8 cellular contexts compared by ENCODE assay signal in the genomic region with DNA sequence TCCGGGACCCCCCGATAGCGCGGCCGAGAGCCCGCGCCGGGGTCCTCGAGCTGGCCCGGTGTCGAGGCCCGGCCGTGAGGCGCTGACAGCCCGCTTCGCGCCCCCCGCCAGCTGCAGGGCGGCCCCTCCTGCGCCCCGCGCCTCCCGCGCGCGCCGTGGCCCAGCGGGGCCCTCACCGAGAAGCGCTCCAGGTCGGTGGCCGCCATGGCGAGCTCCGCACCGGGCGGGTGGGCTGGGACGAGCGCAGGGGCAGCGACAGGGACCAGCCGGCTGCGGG. TPM values are rescaled to one million over a fixed set of nuclear protein-coding genes. Genes with fewer than 3 reads are reported as not detected.
DNase-seq lines count a peak whose midpoint lies in the region; ATAC-seq and TF ChIP-seq lines count a peak whose summit lies in the region.

No MANE protein-coding gene starts in this region.

- POLR2A ChIA-PET in Panc1 (lab: Charles Lee), result interaction anchor here (0.7 kb wide), 1 partner anchor 20 kb away, joined by 6 read pairs; no protein-coding TSS in a partner anchor

- TF ChIP-seq POLR2A in gastrocnemius medialis (IDR thresholded peaks at IDR 0.05), result peak in 1 of 2 donors; percentile 13

- DNase-seq in Panc1 (ENCODE audit: low read depth, low spot score) (no peak), fibroblast of pulmonary artery (ENCODE audit: low read depth) (no peak), gastrocnemius medialis (no peak)
- DNase-seq in activated CD4-positive, alpha-beta T cell treated with anti-CD3 and anti-CD28 coated beads, Interleukin-2, amount 50 U/mL, for 48 hours, result no peak

- H3K36me3 ChIP-seq in Panc1 (ENCODE audit: control insufficient read depth, insufficient read depth, low read length) (no peaks in the 10 kb centered on the region), gastrocnemius medialis (no peaks in the 10 kb centered on the region)

- CTCF ChIA-PET in Panc1 (lab: Charles Lee), result no interaction called here

- peak overlapping the region; percentile 65 for H3K4me3 ChIP-seq in GM12875 (ENCODE audit: low read depth, low read length)
- H3K4me3 ChIP-seq in Panc1 (ENCODE audit: low read depth in 2 of 2, low read length in 2 of 2), result peak overlapping the region; percentile 53 to 60
- H3K4me3 ChIP-seq in fibroblast of pulmonary artery (replicated peaks; ENCODE audit: low read depth, low read length), result peak overlapping the region; percentile 72
- peak overlapping the region; percentile 73 to 90 (median 78) for H3K4me3 ChIP-seq in gastrocnemius medialis

- in situ Hi-C loops in Panc1 (cut with HindIII; ENCODE audit: low pct_unique_long_range_greater_than_20kb, low sequenced_read_pairs), result no loop called here
- in situ Hi-C loops in gastrocnemius medialis (cut with MboI; ENCODE audit: low sequenced_read_pairs in 4 of 4), result no loop called here

- BruUV-seq in Panc1 (replicated peaks; lab: Mats Ljungman, UMichigan), result no TSS peak

- H3K9me3 ChIP-seq in Panc1 (ENCODE audit: control insufficient read depth, insufficient read depth, low read depth, low read length), result no peaks in the 10 kb centered on the region
- no peaks in the 10 kb centered on the region for H3K9me3 ChIP-seq in gastrocnemius medialis

- H3K27ac ChIP-seq in Panc1 (ENCODE audit: low read length) (no peak overlapping the region), gastrocnemius medialis (peak overlapping the region; percentile 41 to 75 (median 70))

- H3K4me1 ChIP-seq in Panc1 (ENCODE audit: control insufficient read depth, insufficient read depth, low read length) (peaks cover 11% of the 10 kb centered on the region; the same call in 1 of the 2 replicates), gastrocnemius medialis (peaks cover 3 to 19% of the 10 kb centered on the region in 2 donors)

- TF ChIP-seq CTCF in GM12875 (IDR thresholded peaks at IDR 0.05; ENCODE audit: borderline replicate concordance, insufficient read depth, low read depth, low read length) (no peak), Panc1 (IDR thresholded peaks at IDR 0.05) (no peak), fibroblast of pulmonary artery (IDR thresholded peaks at IDR 0.05; ENCODE audit: low read length, missing control alignments) (no peak), gastrocnemius medialis (IDR thresholded peaks at IDR 0.05 in 4 of 5, conservative IDR thresholded peaks at IDR 0.05 in 1 of 5) (no peak)

- intact Hi-C loops in Panc1 (cut with micrococcal nuclease; ENCODE audit: unreplicated experiment), result no loop called here
- intact Hi-C loops in gastrocnemius medialis (cut with DNase I; ENCODE audit: low total_unique reads), result loop anchor here (5.0 kb wide), 1 partner anchor 40 kb away; the partner anchor contains the start of gene KIF3A

- ATAC-seq in Panc1 (peak; percentile 6; the same call in 1 of the 2 replicates), gastrocnemius medialis (no peak), HG02798 (IDR thresholded peaks at IDR 0.05; ENCODE audit: poor library complexity, unreplicated experiment) (no peak), HG02981 (IDR thresholded peaks at IDR 0.05; ENCODE audit: unreplicated experiment) (no peak), GM21528 (IDR thresholded peaks at IDR 0.05; ENCODE audit: low FRiP score, unreplicated experiment) (no peak)

- peaks cover 4% of the 10 kb centered on the region; the same call in 1 of the 2 replicates for H3K27me3 ChIP-seq in Panc1 (ENCODE audit: control insufficient read depth, insufficient read depth, low read length)
- peaks cover 0 to 7% (median 2%) of the 10 kb centered on the region in 3 donors for H3K27me3 ChIP-seq in gastrocnemius medialis

RNA-seq across cellular contexts. Expression of gene SEPTIN8, which starts 0.2 kb away (rescaled TPM):
- 22.8 TPM for total RNA-seq in Panc1 (2021; ENCODE audit: unreplicated experiment)
- 26.7 TPM for polyA plus RNA-seq in Panc1 (2012; ENCODE audit: insufficient read length)
- 1 to 10 TPM; 5.2 to 7.9 (median 6.8) TPM for total RNA-seq in gastrocnemius medialis

RNA-seq across cellular contexts. Expression of gene CCNI2, which starts 29.6 kb away (rescaled TPM):
- 0.49 TPM for total RNA-seq in Panc1 (2021; ENCODE audit: unreplicated experiment)
- 1.4 TPM for polyA plus RNA-seq in Panc1 (2012; ENCODE audit: insufficient read length)
- total RNA-seq in gastrocnemius medialis, result not detected

RNA-seq across cellular contexts. Expression of gene SOWAHA, which starts 36.2 kb away (rescaled TPM):
- total RNA-seq in Panc1 (2021; ENCODE audit: unreplicated experiment), result not detected
- polyA plus RNA-seq in Panc1 (2012; ENCODE audit: insufficient read length), result not detected
- total RNA-seq in gastrocnemius medialis, result under 1 TPM in 1 of 4 donors, not detected in 3; 0.27 TPM

RNA-seq across cellular contexts. Expression of gene KIF3A, which starts 39.5 kb away (rescaled TPM):
- 17.1 TPM for total RNA-seq in Panc1 (2021; ENCODE audit: unreplicated experiment)
- 6.8 TPM for polyA plus RNA-seq in Panc1 (2012; ENCODE audit: insufficient read length)
- total RNA-seq in gastrocnemius medialis, result 1 to 10 TPM; 2.5 to 4.2 (median 3.4) TPM

RNA-seq across cellular contexts. Expression of gene SHROOM1, which starts 53.6 kb away (rescaled TPM):
- total RNA-seq in Panc1 (2021; ENCODE audit: unreplicated experiment) (13.5 TPM), gastrocnemius medialis (1 to 10 TPM in 3 of 4 donors, under 1 TPM in 1; 0.61 to 6.0 (median 2.0) TPM)
- polyA plus RNA-seq in Panc1 (2012; ENCODE audit: insufficient read length), result 13.1 TPM
